Comparison of ENCODE assay signal across 1 cellular context in the genomic region with DNA sequence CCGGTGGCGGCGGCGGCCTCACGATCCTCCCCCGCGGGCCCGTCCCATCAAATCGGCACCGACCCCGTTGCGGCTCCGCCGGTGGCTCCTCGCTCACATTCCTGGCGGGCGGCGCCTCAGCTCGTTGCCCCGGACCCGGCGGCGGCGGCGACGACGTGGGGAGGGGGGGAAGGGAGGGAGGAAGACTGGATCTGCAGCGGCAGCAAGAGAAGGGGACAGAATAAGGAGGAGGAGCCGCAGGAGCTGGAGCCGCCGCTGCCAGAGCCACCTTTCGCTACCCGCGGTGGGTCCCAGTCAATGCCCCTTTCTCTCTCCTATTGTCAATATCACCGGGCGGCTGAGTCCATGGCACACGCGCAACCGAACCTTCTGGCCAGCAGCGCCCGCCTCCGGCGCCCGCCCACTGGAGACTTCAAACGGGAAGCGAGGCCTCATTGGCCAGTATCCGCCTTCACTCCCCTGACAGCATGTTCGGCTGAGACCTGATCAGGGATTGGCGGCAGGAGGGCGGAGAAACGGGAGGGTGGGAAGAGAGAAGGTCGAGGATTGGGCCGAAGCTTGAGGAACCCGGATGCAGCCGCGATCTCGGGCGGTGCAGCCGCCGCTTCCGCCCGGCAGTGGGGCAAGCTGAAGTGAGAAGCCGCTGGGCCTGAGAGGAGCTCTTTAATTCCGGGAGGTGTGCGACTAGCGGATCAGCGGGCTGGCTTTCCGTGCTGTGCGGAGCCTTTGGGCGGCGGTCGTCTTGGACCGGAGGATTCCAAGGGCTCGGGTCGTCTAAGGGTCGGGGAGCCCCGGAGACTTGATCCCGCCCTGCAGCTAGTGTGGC.
TF ChIP-seq lines count a peak whose summit lies in the region.

A gene (minus strand): TSS at position 378 of the 826 bp plus-strand sequence. CDS start 3,692 bp downstream, outside the sequence.

TF ChIP-seq in GM23338, 12 proteins besides CTCF, POLR2A, EP300 and RAD21 (continued from another document):
- TF ChIP-seq, protein P1, sequence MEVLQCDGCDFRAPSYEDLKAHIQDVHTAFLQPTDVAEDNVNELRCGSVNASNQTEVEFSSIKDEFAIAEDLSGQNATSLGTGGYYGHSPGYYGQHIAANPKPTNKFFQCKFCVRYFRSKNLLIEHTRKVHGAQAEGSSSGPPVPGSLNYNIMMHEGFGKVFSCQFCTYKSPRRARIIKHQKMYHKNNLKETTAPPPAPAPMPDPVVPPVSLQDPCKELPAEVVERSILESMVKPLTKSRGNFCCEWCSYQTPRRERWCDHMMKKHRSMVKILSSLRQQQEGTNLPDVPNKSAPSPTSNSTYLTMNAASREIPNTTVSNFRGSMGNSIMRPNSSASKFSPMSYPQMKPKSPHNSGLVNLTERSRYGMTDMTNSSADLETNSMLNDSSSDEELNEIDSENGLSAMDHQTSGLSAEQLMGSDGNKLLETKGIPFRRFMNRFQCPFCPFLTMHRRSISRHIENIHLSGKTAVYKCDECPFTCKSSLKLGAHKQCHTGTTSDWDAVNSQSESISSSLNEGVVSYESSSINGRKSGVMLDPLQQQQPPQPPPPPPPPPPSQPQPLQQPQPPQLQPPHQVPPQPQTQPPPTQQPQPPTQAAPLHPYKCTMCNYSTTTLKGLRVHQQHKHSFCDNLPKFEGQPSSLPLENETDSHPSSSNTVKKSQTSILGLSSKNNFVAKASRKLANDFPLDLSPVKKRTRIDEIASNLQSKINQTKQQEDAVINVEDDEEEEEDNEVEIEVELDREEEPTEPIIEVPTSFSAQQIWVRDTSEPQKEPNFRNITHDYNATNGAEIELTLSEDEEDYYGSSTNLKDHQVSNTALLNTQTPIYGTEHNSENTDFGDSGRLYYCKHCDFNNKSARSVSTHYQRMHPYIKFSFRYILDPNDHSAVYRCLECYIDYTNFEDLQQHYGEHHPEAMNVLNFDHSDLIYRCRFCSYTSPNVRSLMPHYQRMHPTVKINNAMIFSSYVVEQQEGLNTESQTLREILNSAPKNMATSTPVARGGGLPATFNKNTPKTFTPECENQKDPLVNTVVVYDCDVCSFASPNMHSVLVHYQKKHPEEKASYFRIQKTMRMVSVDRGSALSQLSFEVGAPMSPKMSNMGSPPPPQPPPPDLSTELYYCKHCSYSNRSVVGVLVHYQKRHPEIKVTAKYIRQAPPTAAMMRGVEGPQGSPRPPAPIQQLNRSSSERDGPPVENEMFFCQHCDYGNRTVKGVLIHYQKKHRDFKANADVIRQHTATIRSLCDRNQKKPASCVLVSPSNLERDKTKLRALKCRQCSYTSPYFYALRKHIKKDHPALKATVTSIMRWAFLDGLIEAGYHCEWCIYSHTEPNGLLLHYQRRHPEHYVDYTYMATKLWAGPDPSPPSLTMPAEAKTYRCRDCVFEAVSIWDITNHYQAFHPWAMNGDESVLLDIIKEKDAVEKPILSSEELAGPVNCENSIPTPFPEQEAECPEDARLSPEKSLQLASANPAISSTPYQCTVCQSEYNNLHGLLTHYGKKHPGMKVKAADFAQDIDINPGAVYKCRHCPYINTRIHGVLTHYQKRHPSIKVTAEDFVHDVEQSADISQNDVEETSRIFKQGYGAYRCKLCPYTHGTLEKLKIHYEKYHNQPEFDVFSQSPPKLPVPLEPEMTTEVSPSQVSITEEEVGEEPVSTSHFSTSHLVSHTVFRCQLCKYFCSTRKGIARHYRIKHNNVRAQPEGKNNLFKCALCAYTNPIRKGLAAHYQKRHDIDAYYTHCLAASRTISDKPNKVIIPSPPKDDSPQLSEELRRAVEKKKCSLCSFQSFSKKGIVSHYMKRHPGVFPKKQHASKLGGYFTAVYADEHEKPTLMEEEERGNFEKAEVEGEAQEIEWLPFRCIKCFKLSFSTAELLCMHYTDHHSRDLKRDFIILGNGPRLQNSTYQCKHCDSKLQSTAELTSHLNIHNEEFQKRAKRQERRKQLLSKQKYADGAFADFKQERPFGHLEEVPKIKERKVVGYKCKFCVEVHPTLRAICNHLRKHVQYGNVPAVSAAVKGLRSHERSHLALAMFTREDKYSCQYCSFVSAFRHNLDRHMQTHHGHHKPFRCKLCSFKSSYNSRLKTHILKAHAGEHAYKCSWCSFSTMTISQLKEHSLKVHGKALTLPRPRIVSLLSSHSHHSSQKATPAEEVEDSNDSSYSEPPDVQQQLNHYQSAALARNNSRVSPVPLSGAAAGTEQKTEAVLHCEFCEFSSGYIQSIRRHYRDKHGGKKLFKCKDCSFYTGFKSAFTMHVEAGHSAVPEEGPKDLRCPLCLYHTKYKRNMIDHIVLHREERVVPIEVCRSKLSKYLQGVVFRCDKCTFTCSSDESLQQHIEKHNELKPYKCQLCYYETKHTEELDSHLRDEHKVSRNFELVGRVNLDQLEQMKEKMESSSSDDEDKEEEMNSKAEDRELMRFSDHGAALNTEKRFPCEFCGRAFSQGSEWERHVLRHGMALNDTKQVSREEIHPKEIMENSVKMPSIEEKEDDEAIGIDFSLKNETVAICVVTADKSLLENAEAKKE (CRISPR knock-in tag; IDR thresholded peaks at IDR 0.05), result no peak
- TF ChIP-seq EZH2 (IDR thresholded peaks at IDR 0.05; ENCODE audit: low read depth, unreplicated experiment) (no peak), NANOG (IDR thresholded peaks at IDR 0.05; ENCODE audit: borderline replicate concordance) (no peak), STAT1 (IDR thresholded peaks at IDR 0.05; ENCODE audit: unreplicated experiment) (no peak), CREB1 (CRISPR knock-in tag; IDR thresholded peaks at IDR 0.05; ENCODE audit: low read depth) (peak; percentile 71; the same call in 1 of the 2 replicates)
